ENCODE assay signal across 26 cellular contexts in the genomic region with DNA sequence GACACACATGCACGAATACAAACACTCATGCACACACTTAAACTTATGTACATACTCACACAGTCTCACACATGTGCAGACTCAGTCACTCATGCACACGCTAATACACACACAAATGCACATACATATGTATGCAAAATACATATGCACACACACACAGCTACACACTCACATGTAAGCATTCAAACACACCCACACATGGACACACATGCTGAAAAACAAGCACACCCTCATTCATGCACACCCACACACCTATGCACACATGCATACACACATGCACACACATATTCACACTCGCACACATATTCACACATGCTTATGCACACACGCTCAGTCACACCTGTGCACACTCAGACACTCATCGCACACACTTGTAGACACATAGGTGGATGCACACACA. TPM values are rescaled to one million over a fixed set of nuclear protein-coding genes. Genes with fewer than 3 reads are reported as not detected.
A peak's percentile ranks its signal among the peaks of the same experiment; 100 is the strongest.
DNase-seq lines count a peak whose midpoint lies in the region; ATAC-seq, FAIRE-seq and TF ChIP-seq lines count a peak whose summit lies in the region.
"Had no signal": no experiment of that assay in that cellular context is flagged by ENCODE, and none has a peak within 500 bp of the region (broad histone marks: within the 10 kb centered on the region; RNA-seq: fewer than 3 reads in every experiment).

No MANE protein-coding gene starts in this region.

- no peak for DNase-seq in HTR-8/SVneo (ENCODE audit: insufficient read length, low spot score)
- no peak for DNase-seq in bronchial epithelial cell (ENCODE audit: low read depth)
- no peak for DNase-seq in trophoblast cell
- DNase-seq in NCI-H774 (lab: John Stamatoyannopoulos, UW) = no peak
- DNase-seq in NCI-H524 (lab: John Stamatoyannopoulos, UW) = no peak
- DNase-seq: ACHN; BE2C; C1 segment of cervical spinal cord; CD4-positive, CD25-positive, alpha-beta regulatory T cell; CD8-positive, alpha-beta memory T cell; COR-L47; DMS 273 treated with DMSO at 0.1 percent for 48 hours; DMS53; DND-41; EL; GM23248; KG1 had no signal

- H3K9me3 ChIP-seq in trophoblast cell (ENCODE audit: insufficient read depth, low read depth, low read length) = no peaks in the 10 kb centered on the region
- H3K9me3 ChIP-seq: BE2C had no signal

- H3K36me3 ChIP-seq in bronchial epithelial cell (ENCODE audit: control insufficient read depth, insufficient read depth, low read length) = no peaks in the 10 kb centered on the region
- H3K36me3 ChIP-seq in trophoblast cell (ENCODE audit: control insufficient read depth in 1 of 2, insufficient read depth in 2 of 2, low read length in 2 of 2) = no peaks in the 10 kb centered on the region
- H3K36me3 ChIP-seq: BE2C had no signal

- no peak overlapping the region for H3K9ac ChIP-seq in trophoblast cell (ENCODE audit: low read length)
- H3K9ac ChIP-seq: GM23248 had no signal

- no peak overlapping the region for H2AK5ac ChIP-seq in trophoblast cell (ENCODE audit: low read length)

- H3K4ac ChIP-seq in trophoblast cell (ENCODE audit: low read depth, low read length) = no peak overlapping the region

- FAIRE-seq in HTR-8/SVneo (lab: Jason Lieb, UNC) (peak; percentile 88), bronchial epithelial cell (lab: Jason Lieb, UNC) (peak; percentile 95)
- FAIRE-seq: A204.1, GM12892, GM18507, H54 had no signal

- H2BK120ac ChIP-seq in trophoblast cell (ENCODE audit: insufficient read depth, low read length, poor library complexity) = no peak overlapping the region

- H2AFZ ChIP-seq in trophoblast cell (ENCODE audit: insufficient read depth, low read length, poor library complexity) = no peak overlapping the region
- H2AFZ ChIP-seq: GM23248 had no signal

- H3K79me1 ChIP-seq in trophoblast cell (ENCODE audit: low read length) = no peaks in the 10 kb centered on the region

- no peak overlapping the region for H3K14ac ChIP-seq in trophoblast cell (ENCODE audit: low read length)

- ATAC-seq in HG03159 (IDR thresholded peaks at IDR 0.05; ENCODE audit: unreplicated experiment) = no peak

- no peak overlapping the region for H4K8ac ChIP-seq in trophoblast cell (ENCODE audit: low read depth, low read length)

- no peak for TF ChIP-seq CTCF in bronchial epithelial cell (IDR thresholded peaks at IDR 0.05; ENCODE audit: insufficient read depth, low read length, severe bottlenecking)

- H3K27me3 ChIP-seq in bronchial epithelial cell (ENCODE audit: control insufficient read depth, insufficient read depth, low read length) (no peaks in the 10 kb centered on the region), trophoblast cell (ENCODE audit: insufficient read depth, low read length) (no peaks in the 10 kb centered on the region)
- H3K27me3 ChIP-seq: BE2C had no signal

- H3K4me3 ChIP-seq in bronchial epithelial cell (ENCODE audit: low read depth, low read length) = no peak overlapping the region
- no peak overlapping the region for H3K4me3 ChIP-seq in trophoblast cell (ENCODE audit: low read depth, low read length)
- H3K4me3 ChIP-seq: GM23248 had no signal

- H2BK12ac ChIP-seq in trophoblast cell (ENCODE audit: low read length) = no peak overlapping the region

- H3K79me2 ChIP-seq in trophoblast cell (ENCODE audit: control insufficient read depth, insufficient read depth, low read length, poor library complexity) = no peaks in the 10 kb centered on the region

- H4K12ac ChIP-seq in trophoblast cell (ENCODE audit: low read depth, low read length) = no peak overlapping the region

- H3K27ac ChIP-seq in trophoblast cell (ENCODE audit: low read depth, low read length) = no peak overlapping the region
- H3K27ac ChIP-seq: GM23248, HL-60 had no signal

- no peak overlapping the region for H3K4me2 ChIP-seq in trophoblast cell (ENCODE audit: low read length)

- H3K23ac ChIP-seq in trophoblast cell (ENCODE audit: low read length) = peak overlapping the region; percentile 23

- H3K4me1 ChIP-seq in trophoblast cell (ENCODE audit: control insufficient read depth in 1 of 2, insufficient read depth in 2 of 2, low read length in 2 of 2) = peaks cover 5 to 6% of the 10 kb centered on the region in 2 experiments
- H3K4me1 ChIP-seq: BE2C had no signal

- WGBS in trophoblast cell (ENCODE audit: extremely low coverage, insufficient coverage, insufficient read length) = no CpG with 5 or more reads among the region's 5 CpGs

- no peak overlapping the region for H4K91ac ChIP-seq in trophoblast cell (ENCODE audit: low read depth, low read length)

- no peak overlapping the region for H2BK5ac ChIP-seq in trophoblast cell (ENCODE audit: low read depth, low read length, poor library complexity)

- no peak overlapping the region for H3K18ac ChIP-seq in trophoblast cell (ENCODE audit: low read length)

RNA-seq across cellular contexts. Expression of a gene that starts 9.3 kb away (rescaled TPM):
- 0.26 TPM in 2 replicates for total RNA-seq in bronchial epithelial cell
- 0.08 and 0.10 TPM in 2 replicates for polyA plus RNA-seq in trophoblast cell (2013)
- total RNA-seq: G401, GM23248, HT1080 had no signal
- polyA plus RNA-seq: CD4-positive, CD25-positive, alpha-beta regulatory T cell; GM23248; IgD-negative memory B cell had no signal
